In genomic region chr14:103391048-103391447, GRCh38 we compare ENCODE assay signal across 9 cellular contexts. TPM values are rescaled to one million over a fixed set of nuclear protein-coding genes. Genes with fewer than 3 reads are reported as not detected.
DNase-seq lines count a peak whose midpoint lies in the region; ATAC-seq, FAIRE-seq and TF ChIP-seq lines count a peak whose summit lies in the region.
"Had no signal": no experiment of that assay in that cellular context is flagged by ENCODE, and none has a peak within 500 bp of the region (broad histone marks: within the 10 kb centered on the region; RNA-seq: fewer than 3 reads in every experiment).

No MANE protein-coding gene starts in this region.

- TF ChIP-seq POLR2A in NB4 (IDR thresholded peaks at IDR 0.05; ENCODE audit: extremely low read depth, insufficient read length): no peak

- H3K27ac Mint-ChIP-seq in neural progenitor cell: no peak overlapping the region

- H3K4me1 Mint-ChIP-seq in neural progenitor cell: peaks cover 32% of the 10 kb centered on the region

- no peaks in the 10 kb centered on the region for H3K27me3 Mint-ChIP-seq in neural progenitor cell (ENCODE audit: insufficient read depth, low read depth)

- TF ChIP-seq CTCF in NB4 (IDR thresholded peaks at IDR 0.05; ENCODE audit: low read depth, low read length) (peak; percentile 58), epithelial cell of proximal tubule (conservative IDR thresholded peaks at IDR 0.05; ENCODE audit: low read depth, low read length) (peak; percentile 88), neural progenitor cell (IDR thresholded peaks at IDR 0.05) (peak; percentile 64)

- H3K27me3 ChIP-seq in neural progenitor cell: no peaks in the 10 kb centered on the region
- H3K27me3 ChIP-seq: BLaER1 treated with 17β-estradiol and CSF1 and Interleukin-3, amounts not matched to agents 10 nM and 100 nM had no signal

- H3K4me1 ChIP-seq in neural progenitor cell: peaks cover 13% of the 10 kb centered on the region

- DNase-seq in NCI-H1105 treated with DMSO at 0.1 percent for 48 hours (lab: John Stamatoyannopoulos, UW) (peak; percentile 18), NCI-H1105 (lab: John Stamatoyannopoulos, UW) (no peak), NB4 (ENCODE audit: low read depth) (peak; percentile 90), epithelial cell of proximal tubule (ENCODE audit: low read depth) (no peak), neural progenitor cell (ENCODE audit: low spot score) (peak; percentile 66), RCC 7860 (ENCODE audit: low spot score) (no peak)
- DNase-seq in activated CD4-positive, alpha-beta T cell treated with anti-CD3 and anti-CD28 coated beads for 48 hours: peak; percentile 55

- H3K79me2 ChIP-seq in neural progenitor cell (ENCODE audit: low read depth): peaks cover 100% of the 10 kb centered on the region

- H3K36me3 ChIP-seq in neural progenitor cell: no peaks in the 10 kb centered on the region

- H3K9me3 ChIP-seq in neural progenitor cell (ENCODE audit: low read depth): no peaks in the 10 kb centered on the region
- H3K9me3 ChIP-seq: BLaER1 treated with 17β-estradiol and CSF1 and Interleukin-3, amounts not matched to agents 10 nM and 100 nM had no signal

- H3F3A ChIP-seq in neural progenitor cell (ENCODE audit: low read depth): peaks cover 18% of the 10 kb centered on the region

- H4K20me1 ChIP-seq in neural progenitor cell (ENCODE audit: low read depth): peaks cover 89% of the 10 kb centered on the region

- H3K4me2 ChIP-seq in neural progenitor cell: no peak overlapping the region

- peaks cover 5% of the 10 kb centered on the region for H3K36me3 Mint-ChIP-seq in neural progenitor cell

- ATAC-seq in GM21529 (IDR thresholded peaks at IDR 0.05; ENCODE audit: unreplicated experiment): no peak

- H3K9me3 Mint-ChIP-seq in neural progenitor cell: no peaks in the 10 kb centered on the region

- H3K4me3 Mint-ChIP-seq in neural progenitor cell: no peak overlapping the region

- H3K27ac ChIP-seq in neural progenitor cell: no peak overlapping the region

- H3K4me3 ChIP-seq in NB4 (ENCODE audit: low read depth, low read length): no peak overlapping the region
- H3K4me3 ChIP-seq in epithelial cell of proximal tubule (ENCODE audit: low read depth, low read length): no peak overlapping the region
- H3K4me3 ChIP-seq in neural progenitor cell: no peak overlapping the region
- H3K4me3 ChIP-seq: BLaER1 treated with 17β-estradiol and CSF1 and Interleukin-3, amounts not matched to agents 10 nM and 100 nM had no signal

- no peak for FAIRE-seq in RCC 7860 (lab: Jason Lieb, UNC)

- H2AFZ ChIP-seq in neural progenitor cell (replicated peaks): no peak overlapping the region

- no peak overlapping the region for H3K9ac ChIP-seq in neural progenitor cell

RNA-seq across cellular contexts. Expression of gene MARK3, which starts 5.8 kb away (rescaled TPM):
- total RNA-seq in epithelial cell of proximal tubule: 47.5 and 59.3 TPM in 2 replicates
- total RNA-seq in neural progenitor cell (ENCODE audit: low replicate concordance): 80.7 and 91.0 TPM in 2 replicates

RNA-seq across cellular contexts. Expression of gene EIF5, which starts 57.0 kb away (rescaled TPM):
- total RNA-seq in epithelial cell of proximal tubule: 187 and 238 TPM in 2 replicates
- total RNA-seq in neural progenitor cell (ENCODE audit: low replicate concordance): 216 and 257 TPM in 2 replicates

Comparison
In these comparisons a context has a peak if more than half of its experiments do, and no peak if none do; other contexts are left out.
1. DNase-seq: peak in NCI-H1105 treated with DMSO at 0.1 percent for 48 hours (single experiment), NB4 (single experiment), activated CD4-positive, alpha-beta T cell treated with anti-CD3 and anti-CD28 coated beads for 48 hours (single experiment) and neural progenitor cell (single experiment); none in NCI-H1105 (single experiment), epithelial cell of proximal tubule (single experiment) and RCC 7860 (single experiment).
2. Peak in every context shown above with its lines, with median percentiles within 50 percentile points of each other: CTCF ChIP-seq.